Comparison of ENCODE assay signal across 9 cellular contexts in the genomic region with DNA sequence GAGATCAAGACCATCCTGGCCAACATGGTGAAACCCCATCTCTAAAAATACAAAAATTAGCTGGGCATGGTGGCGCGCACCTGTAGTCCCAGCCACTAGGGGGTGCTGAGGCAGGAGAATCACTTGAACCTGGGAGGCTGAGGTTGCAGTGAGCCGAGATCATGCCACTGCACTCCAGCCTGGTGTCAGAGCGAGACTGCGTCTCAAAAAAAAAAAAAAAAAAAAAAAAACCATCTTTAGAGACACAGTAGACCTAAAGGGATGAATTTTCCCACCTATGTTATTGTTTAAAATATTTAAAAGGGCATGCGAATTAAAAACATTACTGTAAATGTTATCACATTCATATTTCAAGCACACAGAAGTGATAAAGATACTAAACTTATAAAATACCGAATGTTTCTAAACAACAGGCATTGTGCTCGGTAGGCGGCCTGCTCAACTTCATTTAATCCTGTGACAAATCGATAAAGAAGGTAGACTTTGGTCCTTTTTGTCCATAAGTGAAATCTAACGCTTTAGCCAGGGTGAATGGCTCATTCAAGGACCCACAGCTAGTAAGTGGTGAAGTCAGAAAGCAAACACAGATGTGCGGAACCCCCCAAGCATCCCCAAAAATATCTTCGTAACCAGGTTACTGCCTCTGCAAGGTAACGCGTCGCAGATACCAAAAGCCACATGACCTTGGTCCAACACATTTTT. TPM values are rescaled to one million over a fixed set of nuclear protein-coding genes. Genes with fewer than 3 reads are reported as not detected.
DNase-seq lines count a peak whose midpoint lies in the region; ATAC-seq and TF ChIP-seq lines count a peak whose summit lies in the region.
"Had no signal": no experiment of that assay in that cellular context is flagged by ENCODE, and none has a peak within 500 bp of the region (broad histone marks: within the 10 kb centered on the region; RNA-seq: fewer than 3 reads in every experiment).

No MANE protein-coding gene starts in this region.

- no peak overlapping the region for H3K4me3 ChIP-seq in neural cell (ENCODE audit: low read length)
- no peak overlapping the region for H3K4me3 ChIP-seq in vagina

- H3K27ac ChIP-seq in neural cell (ENCODE audit: low read length) (no peak overlapping the region), vagina (no peak overlapping the region)
- H3K27ac ChIP-seq: epithelial cell of prostate had no signal

- no peak for TF ChIP-seq POLR2A in vagina (IDR thresholded peaks at IDR 0.05)

- H3K36me3 Mint-ChIP-seq in activated B cell treated with CpG ODN at 0.5 μM for 24 hours (ENCODE audit: low read depth) (peaks cover 73% of the 10 kb centered on the region), chondrocyte (ENCODE audit: low read depth) (peaks cover 18% of the 10 kb centered on the region)

- H4K20me1 ChIP-seq in neural cell (ENCODE audit: insufficient read depth): no peaks in the 10 kb centered on the region

- H3K79me2 ChIP-seq in neural cell (replicated peaks; ENCODE audit: insufficient read depth, low read length): no peaks in the 10 kb centered on the region

- no peak overlapping the region for H3K27ac Mint-ChIP-seq in activated B cell treated with CpG ODN at 0.5 μM for 24 hours
- no peak overlapping the region for H3K27ac Mint-ChIP-seq in chondrocyte (ENCODE audit: unreplicated experiment)

- H3K27me3 Mint-ChIP-seq in activated B cell treated with CpG ODN at 0.5 μM for 24 hours (no peaks in the 10 kb centered on the region), chondrocyte (ENCODE audit: low read depth) (no peaks in the 10 kb centered on the region)

- H3K9me3 Mint-ChIP-seq in activated B cell treated with CpG ODN at 0.5 μM for 24 hours: no peaks in the 10 kb centered on the region
- H3K9me3 Mint-ChIP-seq in chondrocyte (ENCODE audit: low read depth): no peaks in the 10 kb centered on the region

- no peak for TF ChIP-seq EP300 in neural cell (conservative IDR thresholded peaks at IDR 0.05; ENCODE audit: poor library complexity, severe bottlenecking)

- TF ChIP-seq CTCF in activated B cell treated with CpG ODN at 0.5 μM for 24 hours (IDR thresholded peaks at IDR 0.05) (peak; percentile 39), chondrocyte (IDR thresholded peaks at IDR 0.05) (peak; percentile 86), neural cell (IDR thresholded peaks at IDR 0.05; ENCODE audit: poor library complexity, severe bottlenecking) (peak; percentile 59), vagina (IDR thresholded peaks at IDR 0.05) (peak; percentile 13 to 55 (median 40))

- H3K4me1 Mint-ChIP-seq in activated B cell treated with CpG ODN at 0.5 μM for 24 hours: no peaks in the 10 kb centered on the region
- H3K4me1 Mint-ChIP-seq in chondrocyte (ENCODE audit: low read depth): peaks cover 6% of the 10 kb centered on the region

- no peaks in the 10 kb centered on the region for H3K9me2 ChIP-seq in neural cell (ENCODE audit: insufficient read depth, low read length)

- no peaks in the 10 kb centered on the region for H3F3A ChIP-seq in neural cell (ENCODE audit: insufficient read depth, low read length, poor library complexity, severe bottlenecking)

- H3K27me3 ChIP-seq in neural cell (ENCODE audit: insufficient read depth, low read depth, low read length) (no peaks in the 10 kb centered on the region), vagina (no peaks in the 10 kb centered on the region)

- H3K4me1 ChIP-seq in vagina: no peaks in the 10 kb centered on the region

- no peaks in the 10 kb centered on the region for H3K36me3 ChIP-seq in neural cell (ENCODE audit: insufficient read depth, low read length)
- peaks cover 0 to 29% of the 10 kb centered on the region in 2 donors for H3K36me3 ChIP-seq in vagina

- no peak overlapping the region for H2AFZ ChIP-seq in neural cell (ENCODE audit: low read depth, low read length)

- DNase-seq in NOMO-1 treated with DMSO at 0.1 percent for 48 hours (lab: John Stamatoyannopoulos, UW; ENCODE audit: unreplicated experiment) (peak; percentile 0), NOMO-1 (lab: John Stamatoyannopoulos, UW; ENCODE audit: unreplicated experiment in 2 of 2) (no peak), activated B cell treated with CpG ODN at 0.5 μM for 24 hours (peak; percentile 40), chondrocyte (ENCODE audit: low spot score) (no peak), vagina (ENCODE audit: extremely low spot score in 2 of 2) (no peak), GF-D8 (lab: John Stamatoyannopoulos, UW) (no peak), NCI-H2171 (lab: John Stamatoyannopoulos, UW) (no peak)

- no peak for ATAC-seq in activated B cell treated with CpG ODN at 0.5 μM for 24 hours (ENCODE audit: low read depth)

- no peak overlapping the region for H3K4me2 ChIP-seq in neural cell (ENCODE audit: low read length)

- POLR2A ChIA-PET in activated B cell treated with CpG ODN at 0.5 μM for 24 hours (lab: Charles Lee): interaction anchor here (0.7 to 0.9 kb wide), 2 partner anchors 37 to 488 kb away, joined by 3 to 11 read pairs; no protein-coding TSS in a partner anchor

- no peak overlapping the region for H3K4me3 Mint-ChIP-seq in activated B cell treated with CpG ODN at 0.5 μM for 24 hours
- no peak overlapping the region for H3K4me3 Mint-ChIP-seq in chondrocyte (ENCODE audit: unreplicated experiment)

- TF ChIP-seq RAD21 in neural cell (conservative IDR thresholded peaks at IDR 0.05): peak; percentile 53

- H3K9me3 ChIP-seq in neural cell (ENCODE audit: low read length) (no peaks in the 10 kb centered on the region), vagina (no peaks in the 10 kb centered on the region)

- no peak overlapping the region for H3K9ac ChIP-seq in neural cell (ENCODE audit: low read length)

- CTCF ChIA-PET in activated B cell treated with CpG ODN at 0.5 μM for 24 hours (lab: Charles Lee): interaction anchor here (0.9 to 2.9 kb wide), 6 partner anchors 13 to 46 kb away, joined by 3 to 45 read pairs (median 4); partner anchors contain the start of genes ACAD8, NCAPD3, THYN1 and VPS26B

- intact Hi-C loops in activated B cell treated with CpG ODN at 0.5 μM for 24 hours (cut with micrococcal nuclease) (loop anchor here (1.0 to 2.0 kb wide), 3 partner anchors 18 to 45 kb away; partner anchors contain the start of genes ACAD8 and THYN1), vagina (cut with DNase I) (no loop called here)

TF ChIP-seq in neural cell, 6 proteins besides CTCF, POLR2A, EP300 and RAD21:
- TF ChIP-seq EZH2 (IDR thresholded peaks at IDR 0.05; ENCODE audit: borderline replicate concordance, insufficient read depth, low read length, poor library complexity, severe bottlenecking): no peak
- peak; percentile 53 for TF ChIP-seq SMC3 (conservative IDR thresholded peaks at IDR 0.05; ENCODE audit: poor library complexity)

RNA-seq across cellular contexts. Expression of gene NCAPD3, which starts 16.1 kb away (rescaled TPM):
- total RNA-seq in activated B cell treated with CpG ODN at 0.5 μM for 24 hours (22.2 and 22.7 TPM in 2 replicates), chondrocyte (13.2 to 24.3 TPM (median 17.0 TPM) in 3 replicates), vagina (18.4 TPM)
- polyA plus RNA-seq in neural cell: 11.9 and 13.5 TPM in 2 replicates
- polyA minus RNA-seq in neural cell: 29.0 and 31.3 TPM in 2 replicates

RNA-seq across cellular contexts. Expression of gene VPS26B, which starts 16.8 kb away (rescaled TPM):
- 8.9 and 11.4 TPM in 2 replicates for total RNA-seq in activated B cell treated with CpG ODN at 0.5 μM for 24 hours
- 49.1 to 54.5 TPM (median 50.4 TPM) in 3 replicates for total RNA-seq in chondrocyte
- polyA plus RNA-seq in neural cell: 72.6 and 80.3 TPM in 2 replicates
- 97.1 and 106 TPM in 2 replicates for polyA minus RNA-seq in neural cell
- 36.1 TPM for total RNA-seq in vagina

RNA-seq across cellular contexts. Expression of gene THYN1, which starts 45.5 kb away (rescaled TPM):
- total RNA-seq in activated B cell treated with CpG ODN at 0.5 μM for 24 hours: 27.7 and 30.6 TPM in 2 replicates
- total RNA-seq in chondrocyte: 25.4 to 27.8 TPM (median 25.5 TPM) in 3 replicates
- polyA plus RNA-seq in neural cell: 164 and 186 TPM in 2 replicates
- 63.0 and 72.6 TPM in 2 replicates for polyA minus RNA-seq in neural cell
- 39.8 TPM for total RNA-seq in vagina

RNA-seq across cellular contexts. Expression of gene ACAD8, which starts 45.7 kb away (rescaled TPM):
- total RNA-seq in activated B cell treated with CpG ODN at 0.5 μM for 24 hours (20.1 and 23.1 TPM in 2 replicates), chondrocyte (14.9 to 21.1 TPM (median 17.0 TPM) in 3 replicates), vagina (31.9 TPM)
- polyA plus RNA-seq in neural cell: 60.2 and 68.8 TPM in 2 replicates
- 29.2 and 33.3 TPM in 2 replicates for polyA minus RNA-seq in neural cell

Comparison
In these comparisons a context has a peak if more than half of its experiments do, and no peak if none do; other contexts are left out.
1. DNase-seq: peak in NOMO-1 treated with DMSO at 0.1 percent for 48 hours (single experiment) and activated B cell treated with CpG ODN at 0.5 μM for 24 hours (single experiment); none in NOMO-1 (0 of 2), chondrocyte (single experiment), vagina (0 of 2), GF-D8 (single experiment) and NCI-H2171 (single experiment).
2. Peak in every context shown above with its lines, with median percentiles within 50 percentile points of each other: CTCF ChIP-seq.